32 cellular contexts compared by ENCODE assay signal in genomic region chr16:71673190-71673956, GRCh38. TPM values are rescaled to one million over a fixed set of nuclear protein-coding genes. Genes with fewer than 3 reads are reported as not detected.
"Had no signal": no experiment of that assay in that cellular context is flagged by ENCODE, and none has a peak within 500 bp of the region (broad histone marks: within the 10 kb centered on the region; RNA-seq: fewer than 3 reads in every experiment).

No MANE protein-coding gene starts in this region.

- H3K4me1 ChIP-seq: ascending aorta, colonic mucosa, esophagus squamous epithelium, left lung, lower lobe of right lung, spleen, stomach, thyroid gland, upper lobe of left lung, vagina had no signal

- H3K9me3 Mint-ChIP-seq: activated naive CD8-positive, alpha-beta T cell treated with anti-CD3 and anti-CD28 coated beads, Interleukin-2, amount 10 ng/mL, durations not matched to agents 7 days and 5 days; activated T-helper 2 cell treated with anti-CD3 and anti-CD28 coated beads, Interferon-gamma antibody, Interleukin-2, Interleukin-4, amounts not matched to agents 10 μg/mL and 5 μg/mL and 100 μg/mL, durations not matched to agents 14 hours and 24 hours and 36 hours; brain; natural killer cell had no signal

- H3K27ac Mint-ChIP-seq: activated naive CD8-positive, alpha-beta T cell treated with anti-CD3 and anti-CD28 coated beads, Interleukin-2, amount 10 ng/mL, durations not matched to agents 7 days and 5 days; activated T-helper 2 cell treated with anti-CD3 and anti-CD28 coated beads, Interferon-gamma antibody, Interleukin-2, Interleukin-4, amounts not matched to agents 10 μg/mL and 5 μg/mL and 100 μg/mL, durations not matched to agents 14 hours and 24 hours and 36 hours; brain; natural killer cell had no signal

- ATAC-seq: left lung, natural killer cell, right cardiac atrium had no signal

- H3K4me3 ChIP-seq: ascending aorta, cardiac muscle cell, colonic mucosa, esophagus squamous epithelium, left lung, lower lobe of right lung, spleen, stomach, thyroid gland, upper lobe of left lung, vagina had no signal

- FAIRE-seq: endometrium, frontal cortex, islet of Langerhans, TTC549 had no signal

- H3K9me3 ChIP-seq: ascending aorta, colonic mucosa, esophagus squamous epithelium, left lung, lower lobe of right lung, spleen, stomach, thyroid gland, upper lobe of left lung, vagina had no signal

- H3K27ac ChIP-seq: ascending aorta, cardiac muscle cell, colonic mucosa, epithelial cell of prostate, esophagus squamous epithelium, left lung, lower lobe of right lung, spleen, stomach, thyroid gland, upper lobe of left lung, vagina had no signal

- DNase-seq: activated CD4-positive, alpha-beta T cell treated with anti-CD3 and anti-CD28 coated beads for 1 hour; activated CD8-positive, alpha-beta memory T cell treated with anti-CD3 and anti-CD28 coated beads for 24 hours; activated CD8-positive, alpha-beta memory T cell treated with anti-CD3 and anti-CD28 coated beads, Interleukin-2, amount 50 U/mL, for 4 hours; activated naive CD8-positive, alpha-beta T cell treated with anti-CD3 and anti-CD28 coated beads, Interleukin-2, amount 10 ng/mL, durations not matched to agents 7 days and 5 days; activated T-cell treated with anti-CD3 and anti-CD28 coated beads, Interleukin-2, amount 50 U/mL, for 1 hour; cerebellar nuclear complex; colonic mucosa; effector CD8-positive, alpha-beta T cell; esophagus squamous epithelium; left lung; lower lobe of right lung; mesenchymal stem cell; natural killer cell; posterior cingulate gyrus; right cardiac atrium; spleen; stimulated activated CD4-positive, alpha-beta T cell treated with anti-CD3 and anti-CD28 coated beads, Interleukin-4, amount 100 ng/mL, for 1 hour; stomach; thyroid gland; upper lobe of left lung had no signal

- H3K27me3 ChIP-seq: ascending aorta, cardiac muscle cell, colonic mucosa, esophagus squamous epithelium, left lung, spleen, stomach, thyroid gland, upper lobe of left lung, vagina had no signal

RNA-seq across cellular contexts. Expression of gene MARVELD3, which starts 47.4 kb away (rescaled TPM):
- total RNA-seq: activated naive CD8-positive, alpha-beta T cell treated with anti-CD3 and anti-CD28 coated beads, Interleukin-2, amount 10 ng/mL, durations not matched to agents 7 days and 5 days; activated T-helper 2 cell treated with anti-CD3 and anti-CD28 coated beads, Interferon-gamma antibody, Interleukin-2, Interleukin-4, amounts not matched to agents 10 μg/mL and 5 μg/mL and 100 μg/mL, durations not matched to agents 14 hours and 24 hours and 36 hours; ascending aorta; cardiac muscle cell; frontal cortex; natural killer cell; omental fat pad; right cardiac atrium; T-helper 1 cell treated with Interleukin-12 subunit alpha and Interleukin-12 subunit beta and Interleukin-4 antibody, amounts not matched to agents 30 ng/mL and 1 ng/mL, for 36 hours had no signal
